ENCODE assay signal across 17 cellular contexts in the genomic region with DNA sequence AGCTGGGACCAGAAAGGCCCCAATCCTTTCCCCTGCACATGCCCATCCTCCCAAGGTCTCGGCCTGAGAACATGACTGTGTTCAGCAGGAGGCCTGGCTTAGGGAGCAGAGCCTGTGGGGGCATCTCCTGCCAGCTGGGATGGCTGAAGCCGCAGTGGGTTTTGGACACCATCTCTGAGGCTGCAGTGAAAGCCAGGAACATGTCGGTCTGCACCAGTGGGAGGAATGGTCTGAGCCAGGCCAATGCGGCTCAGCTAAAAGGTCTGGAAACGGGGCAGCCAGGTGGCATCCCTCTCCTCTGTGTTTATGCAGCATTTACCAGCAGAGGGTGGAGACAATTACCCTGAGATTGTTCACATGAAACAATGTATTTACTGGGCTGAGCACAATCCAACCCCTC.
"Had no signal": no experiment of that assay in that cellular context is flagged by ENCODE, and none has a peak within 500 bp of the region (broad histone marks: within the 10 kb centered on the region; RNA-seq: fewer than 3 reads in every experiment).

No MANE protein-coding gene starts in this region.

- DNase-seq: activated CD4-positive, alpha-beta memory T cell treated with anti-CD3 and anti-CD28 coated beads for 36 hours; activated CD4-positive, alpha-beta T cell treated with anti-CD3 and anti-CD28 coated beads for 1 hour; activated CD8-positive, alpha-beta memory T cell treated with anti-CD3 and anti-CD28 coated beads, Interleukin-2, amount 10 ng/mL, durations not matched to agents 7 days and 5 days; activated effector memory CD4-positive, alpha-beta T cell treated with Interleukin-2 at 50 U/mL for 16 hours; activated naive CD4-positive, alpha-beta T cell treated with anti-CD3 and anti-CD28 coated beads, Interleukin-2, amount 50 U/mL, for 16 hours; activated T-cell treated with anti-CD3 and anti-CD28 coated beads, Interleukin-2, amount 50 U/mL, for 1 hour; foreskin keratinocyte; glutamatergic neuron; kidney; left lung; sigmoid colon; spleen; T-cell; T-helper 9 cell had no signal

- H3K36me3 ChIP-seq: left lung, neural progenitor cell, ovary, spleen had no signal

- H3K4me1 ChIP-seq: foreskin keratinocyte, left lung, sigmoid colon, spleen had no signal

- H3K4me3 ChIP-seq: left lung, neural progenitor cell, ovary, sigmoid colon, spleen, suprapubic skin had no signal

- ATAC-seq: activated CD8-positive, alpha-beta memory T cell treated with anti-CD3 and anti-CD28 coated beads, Interleukin-2, amount 10 ng/mL, durations not matched to agents 7 days and 5 days; foreskin keratinocyte; T-cell had no signal

- H3K27me3 ChIP-seq: foreskin keratinocyte, left lung, neural progenitor cell, ovary, sigmoid colon, spleen, suprapubic skin had no signal

- H3K9me3 ChIP-seq: left lung, ovary, sigmoid colon, spleen, suprapubic skin had no signal

- H3K27ac ChIP-seq: foreskin keratinocyte, left lung, neural progenitor cell, sigmoid colon, spleen, suprapubic skin had no signal
